ENCODE assay signal across 8 cellular contexts in the genomic region with DNA sequence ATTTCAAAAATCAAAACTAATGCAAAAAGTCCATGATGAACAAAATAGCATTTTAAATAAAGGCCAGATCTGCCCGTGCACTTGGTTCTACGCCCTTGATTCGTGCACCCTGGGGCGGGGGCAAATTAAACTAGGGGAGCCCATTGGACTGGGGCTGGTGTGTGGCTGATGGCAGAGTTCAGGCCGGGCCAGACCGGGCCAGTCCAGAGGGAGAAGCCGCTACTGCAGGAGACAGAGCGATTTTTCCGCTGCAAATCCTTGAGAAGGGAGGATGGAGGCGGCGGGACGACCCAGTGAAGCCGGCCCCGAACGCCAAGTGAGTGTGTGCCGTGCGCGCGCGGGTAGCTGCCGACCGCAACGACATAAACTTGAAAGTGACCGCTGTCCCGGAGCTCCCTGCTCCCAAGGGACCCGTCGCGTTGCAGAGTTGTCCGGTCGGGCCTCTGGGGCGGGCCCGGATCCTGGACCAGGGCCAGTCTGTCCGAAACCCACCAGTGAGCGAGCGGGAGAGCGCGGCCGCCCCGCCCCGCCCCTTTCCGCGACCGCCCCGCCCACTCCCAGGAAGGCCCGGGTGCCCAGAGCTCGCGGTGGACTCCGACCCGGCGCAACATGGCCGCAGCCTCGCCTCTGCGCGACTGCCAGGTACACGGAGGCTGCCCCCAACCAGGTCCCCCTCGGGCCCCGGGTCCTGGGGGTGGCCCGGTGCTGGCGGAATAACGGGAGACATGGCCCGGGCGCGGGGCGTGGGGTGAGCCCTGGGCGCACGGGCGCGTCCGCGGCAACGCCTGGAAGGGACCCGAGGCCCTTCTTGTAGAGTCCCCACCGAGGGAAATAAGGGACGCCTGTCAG.
DNase-seq lines count a peak whose midpoint lies in the region; ATAC-seq and TF ChIP-seq lines count a peak whose summit lies in the region.

A gene (plus strand): TSS at position 578 of the 849 bp plus-strand sequence. CDS start 32 bp downstream, at position 610.

- H3K27me3 ChIP-seq in layer of hippocampus (ENCODE audit: control insufficient read depth, insufficient read depth, low read length), result no peaks in the 10 kb centered on the region

- CTCF ChIA-PET in HEK293T (lab: Yijun Ruan, JAX), result interaction anchor here (0.6 kb wide), 1 partner anchor 541 kb away, joined by 3 read pairs; no protein-coding TSS in a partner anchor

- DNase-seq in GM04503 (ENCODE audit: low read depth), result peak; percentile 30
- peak; percentile 95 for DNase-seq in HEK293T (ENCODE audit: extremely low spot score)
- peak; percentile 67 for DNase-seq in NCI-H2227 (lab: John Stamatoyannopoulos, UW; ENCODE audit: unreplicated experiment)
- DNase-seq in activated CD4-positive, alpha-beta T cell treated with anti-CD3 and anti-CD28 coated beads for 48 hours, result peak; percentile 43
- peak; percentile 61 for DNase-seq in dedifferentiated amniotic fluid mesenchymal stem cell (ENCODE audit: extremely low spot score)
- DNase-seq in stimulated activated CD4-positive, alpha-beta T cell treated with anti-CD3 and anti-CD28 coated beads, Interleukin-1b, Interleukin-23, amount 100 ng/mL, for 4 hours (ENCODE audit: low read depth in 2 of 2), result peak; percentile 25 to 41

- peak within 1 kb of the TSS; percentile 81 for H3K27ac ChIP-seq in layer of hippocampus (ENCODE audit: low read depth, low read length)

- ATAC-seq in HG03354 (IDR thresholded peaks at IDR 0.05; ENCODE audit: poor library complexity, severe bottlenecking, unreplicated experiment), result no peak

- POLR2A ChIA-PET in HEK293T (lab: Yijun Ruan, JAX), result interaction anchor here (0.7 to 2.2 kb wide), 12 partner anchors 11 to 124 kb away, joined by 3 to 28 read pairs (median 4); a partner anchor contains a TSS

TF ChIP-seq in HEK293T, 16 proteins besides CTCF, POLR2A, EP300 and RAD21:
- TF ChIP-seq ARNT (IDR thresholded peaks at IDR 0.05) (no peak), CTBP1 (IDR thresholded peaks at IDR 0.05; ENCODE audit: borderline replicate concordance) (no peak), NFRKB (IDR thresholded peaks at IDR 0.05) (no peak), TARDBP (IDR thresholded peaks at IDR 0.05) (no peak), HDGF (IDR thresholded peaks at IDR 0.05; ENCODE audit: borderline replicate concordance) (no peak), ZNF384 (IDR thresholded peaks at IDR 0.05) (no peak), L3MBTL2 (conservative IDR thresholded peaks at IDR 0.05) (no peak; the same call in 1 of the 2 replicates), SP1 (IDR thresholded peaks at IDR 0.05) (no peak), FOXM1 (IDR thresholded peaks at IDR 0.05; ENCODE audit: borderline replicate concordance) (no peak)
- TF ChIP-seq, protein P1, sequence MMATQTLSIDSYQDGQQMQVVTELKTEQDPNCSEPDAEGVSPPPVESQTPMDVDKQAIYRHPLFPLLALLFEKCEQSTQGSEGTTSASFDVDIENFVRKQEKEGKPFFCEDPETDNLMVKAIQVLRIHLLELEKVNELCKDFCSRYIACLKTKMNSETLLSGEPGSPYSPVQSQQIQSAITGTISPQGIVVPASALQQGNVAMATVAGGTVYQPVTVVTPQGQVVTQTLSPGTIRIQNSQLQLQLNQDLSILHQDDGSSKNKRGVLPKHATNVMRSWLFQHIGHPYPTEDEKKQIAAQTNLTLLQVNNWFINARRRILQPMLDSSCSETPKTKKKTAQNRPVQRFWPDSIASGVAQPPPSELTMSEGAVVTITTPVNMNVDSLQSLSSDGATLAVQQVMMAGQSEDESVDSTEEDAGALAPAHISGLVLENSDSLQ (IDR thresholded peaks at IDR 0.05), result no peak

Comparison
In these comparisons a context has a peak if more than half of its experiments do, and no peak if none do; other contexts are left out.
1. DNase-seq: peak in every context shown above with its lines; median percentile 95 in HEK293T; 67 in NCI-H2227; 61 in dedifferentiated amniotic fluid mesenchymal stem cell; 43 in activated CD4-positive, alpha-beta T cell treated with anti-CD3 and anti-CD28 coated beads for 48 hours; 33 in stimulated activated CD4-positive, alpha-beta T cell treated with anti-CD3 and anti-CD28 coated beads, Interleukin-1b, Interleukin-23, amount 100 ng/mL, for 4 hours; 30 in GM04503.